Comparison of ENCODE assay signal across 9 cellular contexts in genomic region chr17:79023180-79023705, GRCh38. TPM values are rescaled to one million over a fixed set of nuclear protein-coding genes. Genes with fewer than 3 reads are reported as not detected.
A peak's percentile ranks its signal among the peaks of the same experiment; 100 is the strongest.
DNase-seq lines count a peak whose midpoint lies in the region; ATAC-seq and TF ChIP-seq lines count a peak whose summit lies in the region.
"Had no signal": no experiment of that assay in that cellular context is flagged by ENCODE, and none has a peak within 500 bp of the region (broad histone marks: within the 10 kb centered on the region; RNA-seq: fewer than 3 reads in every experiment).

No MANE protein-coding gene starts in this region.

- H3K4me3 ChIP-seq in upper lobe of right lung (peak overlapping the region; percentile 63), mucosa of descending colon (no peak overlapping the region)

- no peaks in the 10 kb centered on the region for H3K27me3 ChIP-seq in upper lobe of right lung
- H3K27me3 ChIP-seq: MG63 had no signal

- TF ChIP-seq CTCF in upper lobe of right lung (IDR thresholded peaks at IDR 0.05) = no peak
- TF ChIP-seq CTCF in mucosa of descending colon (IDR thresholded peaks at IDR 0.05) = no peak

- H3K4me1 Mint-ChIP-seq in activated naive CD4-positive, alpha-beta T cell treated with anti-CD3 and anti-CD28 coated beads, Interleukin-2, amount 50 U/mL, for 24 hours = peaks cover 12% of the 10 kb centered on the region
- peaks cover 9 to 10% of the 10 kb centered on the region in 2 donors for H3K4me1 Mint-ChIP-seq in immature natural killer cell

- H3K27ac ChIP-seq in upper lobe of right lung = peak overlapping the region; percentile 77

- peaks cover 7% of the 10 kb centered on the region for H3K27me3 Mint-ChIP-seq in activated naive CD4-positive, alpha-beta T cell treated with anti-CD3 and anti-CD28 coated beads, Interleukin-2, amount 50 U/mL, for 24 hours
- peaks cover 8 to 13% (median 12%) of the 10 kb centered on the region in 3 donors for H3K27me3 Mint-ChIP-seq in immature natural killer cell (ENCODE audit: low read depth in 3 of 3)

- peaks cover 71% of the 10 kb centered on the region for H3K4me1 ChIP-seq in upper lobe of right lung
- H3K4me1 ChIP-seq in mucosa of descending colon (ENCODE audit: low read depth) = peaks cover 58% of the 10 kb centered on the region

- H3K9me3 Mint-ChIP-seq in activated naive CD4-positive, alpha-beta T cell treated with anti-CD3 and anti-CD28 coated beads, Interleukin-2, amount 50 U/mL, for 24 hours = no peaks in the 10 kb centered on the region
- no peaks in the 10 kb centered on the region for H3K9me3 Mint-ChIP-seq in immature natural killer cell

- no peak for ATAC-seq in upper lobe of right lung
- no peak for ATAC-seq in HG02885 (IDR thresholded peaks at IDR 0.05; ENCODE audit: poor library complexity, unreplicated experiment)
- no peak for ATAC-seq in mucosa of descending colon

- H3K36me3 ChIP-seq in upper lobe of right lung (no peaks in the 10 kb centered on the region), mucosa of descending colon (ENCODE audit: low read depth) (no peaks in the 10 kb centered on the region)
- H3K36me3 ChIP-seq: MG63 had no signal

- H3K36me3 Mint-ChIP-seq in activated naive CD4-positive, alpha-beta T cell treated with anti-CD3 and anti-CD28 coated beads, Interleukin-2, amount 50 U/mL, for 24 hours = no peaks in the 10 kb centered on the region
- H3K36me3 Mint-ChIP-seq in immature natural killer cell = no peaks in the 10 kb centered on the region

- H3K9me3 ChIP-seq in upper lobe of right lung (no peaks in the 10 kb centered on the region), mucosa of descending colon (no peaks in the 10 kb centered on the region)
- H3K9me3 ChIP-seq: MG63 had no signal

- H3K27ac Mint-ChIP-seq in activated naive CD4-positive, alpha-beta T cell treated with anti-CD3 and anti-CD28 coated beads, Interleukin-2, amount 50 U/mL, for 24 hours = peak overlapping the region; percentile 2
- peak overlapping the region in 1 of 6 donors; percentile 62 for H3K27ac Mint-ChIP-seq in immature natural killer cell

- DNase-seq in activated naive CD4-positive, alpha-beta T cell (lab: John Stamatoyannopoulos, UW) = no peak
- DNase-seq in immature natural killer cell (no peak), upper lobe of right lung (peak; percentile 51), mucosa of descending colon (no peak)
- DNase-seq: activated effector memory CD4-positive, alpha-beta T cell treated with anti-CD3 and anti-CD28 coated beads, Interleukin-2, amount 50 U/mL, for 16 hours; SIG-M5 had no signal

- H3K4me3 Mint-ChIP-seq in activated naive CD4-positive, alpha-beta T cell treated with anti-CD3 and anti-CD28 coated beads, Interleukin-2, amount 50 U/mL, for 24 hours = peak overlapping the region; percentile 56
- peak overlapping the region; percentile 62 to 83 (median 80) for H3K4me3 Mint-ChIP-seq in immature natural killer cell

- intact Hi-C loops in upper lobe of right lung (cut with DNase I) = no loop called here
- intact Hi-C loops in mucosa of descending colon (cut with DNase I, micrococcal nuclease) = no loop called here

RNA-seq across cellular contexts. Expression of gene C1QTNF1, which starts 0.7 kb away (rescaled TPM):
- not detected for polyA plus RNA-seq in immature natural killer cell
- total RNA-seq in upper lobe of right lung = 28.3 TPM
- total RNA-seq in mucosa of descending colon = 10 to 100 TPM; 16.9 to 33.3 (median 22.1) TPM

RNA-seq across cellular contexts. Expression of gene CANT1, which starts 13.7 kb away (rescaled TPM):
- 1 to 10 TPM; 3.7 to 7.2 (median 4.6) TPM for polyA plus RNA-seq in immature natural killer cell
- total RNA-seq in upper lobe of right lung (59.6 TPM), mucosa of descending colon (100 to 1,000 TPM; 159 to 376 (median 242) TPM)

RNA-seq across cellular contexts. Expression of gene LGALS3BP, which starts 43.5 kb away (rescaled TPM):
- 10 to 100 TPM in 1 of 3 donors, 1 to 10 TPM in 2; 3.4 to 10.2 (median 3.6) TPM for polyA plus RNA-seq in immature natural killer cell
- 405 TPM for total RNA-seq in upper lobe of right lung
- total RNA-seq in mucosa of descending colon = 100 to 1,000 TPM; 329 to 838 (median 752) TPM

RNA-seq across cellular contexts. Expression of gene ENGASE, which starts 51.4 kb away (rescaled TPM):
- polyA plus RNA-seq in immature natural killer cell = 1 to 10 TPM; 1.9 to 6.6 (median 1.9) TPM
- 58.2 TPM for total RNA-seq in upper lobe of right lung
- total RNA-seq in mucosa of descending colon = 100 to 1,000 TPM in 1 of 3 donors, 10 to 100 TPM in 2; 89.6 to 160 (median 97.4) TPM
